Comparison of ENCODE assay signal across 24 cellular contexts in genomic region chr7:85693326-85693725, GRCh38.
"Had no signal": no experiment of that assay in that cellular context is flagged by ENCODE, and none has a peak within 500 bp of the region (broad histone marks: within the 10 kb centered on the region; RNA-seq: fewer than 3 reads in every experiment).

No MANE protein-coding gene starts in this region.

- H3K36me3 Mint-ChIP-seq: activated naive CD4-positive, alpha-beta T cell treated with anti-CD3 and anti-CD28 coated beads, Interleukin-2, amount 50 U/mL, for 24 hours had no signal

- H3K27ac ChIP-seq: ascending aorta, body of pancreas, PC-9 had no signal

- H3K9me3 ChIP-seq: ascending aorta, body of pancreas had no signal

- H3K4me3 ChIP-seq: ascending aorta, body of pancreas, PC-9 had no signal

- H3K4me1 ChIP-seq: ascending aorta, body of pancreas had no signal

- H3K4me3 Mint-ChIP-seq: activated CD8-positive, alpha-beta T cell treated with anti-CD3 and anti-CD28 coated beads for 36 hours; activated naive CD4-positive, alpha-beta T cell treated with anti-CD3 and anti-CD28 coated beads, Interleukin-2, amount 50 U/mL, for 24 hours; activated naive CD8-positive, alpha-beta T cell treated with anti-CD3 and anti-CD28 coated beads, Interleukin-2, amount 50 U/mL, for 24 hours; activated T-cell treated with anti-CD3 and anti-CD28 coated beads, Interleukin-2, amount 50 U/mL, for 72 hours had no signal

- H3K27me3 Mint-ChIP-seq: activated CD8-positive, alpha-beta T cell treated with anti-CD3 and anti-CD28 coated beads for 36 hours; activated naive CD4-positive, alpha-beta T cell treated with anti-CD3 and anti-CD28 coated beads, Interleukin-2, amount 50 U/mL, for 24 hours; activated naive CD8-positive, alpha-beta T cell treated with anti-CD3 and anti-CD28 coated beads, Interleukin-2, amount 50 U/mL, for 24 hours had no signal

- H3K4me1 Mint-ChIP-seq: activated naive CD4-positive, alpha-beta T cell treated with anti-CD3 and anti-CD28 coated beads, Interleukin-2, amount 50 U/mL, for 24 hours; activated naive CD8-positive, alpha-beta T cell treated with anti-CD3 and anti-CD28 coated beads, Interleukin-2, amount 50 U/mL, for 24 hours had no signal

- DNase-seq: activated CD4-positive, alpha-beta T cell treated with anti-CD3 and anti-CD28 coated beads for 4 hours; activated CD8-positive, alpha-beta memory T cell treated with anti-CD3 and anti-CD28 coated beads, Interleukin-2, amount 50 U/mL, for 4 hours; activated CD8-positive, alpha-beta T cell treated with anti-CD3 and anti-CD28 coated beads for 36 hours; activated naive CD8-positive, alpha-beta T cell treated with anti-CD3 and anti-CD28 coated beads, Interleukin-2, amount 50 U/mL, for 24 hours; activated T-cell treated with anti-CD3 and anti-CD28 coated beads, Interleukin-2, amount 50 U/mL, for 72 hours; amniotic stem cell; body of pancreas; central memory CD4-positive, alpha-beta T cell; Kasumi-1; KBM-7; NCI-H1048; NCI-H146; NCI-H187 treated with DMSO at 0.1 percent for 48 hours; NCI-H2081 treated with DMSO at 0.1 percent for 48 hours; NCI-H446; NCI-H748 treated with DMSO at 0.1 percent for 48 hours; PC-9; SHP77 treated with DMSO at 0.1 percent for 48 hours; T-helper 1 cell had no signal

- H3K4me2 ChIP-seq: PC-9 had no signal

- FAIRE-seq: bronchial epithelial cell had no signal

- H3K9me3 Mint-ChIP-seq: activated CD8-positive, alpha-beta T cell treated with anti-CD3 and anti-CD28 coated beads for 36 hours had no signal

- H3K27ac Mint-ChIP-seq: activated CD8-positive, alpha-beta T cell treated with anti-CD3 and anti-CD28 coated beads for 36 hours; activated naive CD4-positive, alpha-beta T cell treated with anti-CD3 and anti-CD28 coated beads, Interleukin-2, amount 50 U/mL, for 24 hours; activated naive CD8-positive, alpha-beta T cell treated with anti-CD3 and anti-CD28 coated beads, Interleukin-2, amount 50 U/mL, for 24 hours; activated T-cell treated with anti-CD3 and anti-CD28 coated beads, Interleukin-2, amount 50 U/mL, for 72 hours; activated T-helper 2 cell treated with anti-CD3 and anti-CD28 coated beads, Interferon-gamma antibody, Interleukin-2, Interleukin-4, amounts not matched to agents 10 μg/mL and 5 μg/mL and 100 μg/mL, durations not matched to agents 14 hours and 24 hours and 36 hours had no signal

- H3K27me3 ChIP-seq: ascending aorta, body of pancreas had no signal

- H2AFZ ChIP-seq: PC-9 had no signal

- ATAC-seq: activated CD4-positive, CD25-positive, alpha-beta regulatory T cell treated with anti-CD3 and anti-CD28 coated beads, Interleukin-2, amount 50 U/mL, for 24 hours; activated CD8-positive, alpha-beta T cell treated with anti-CD3 and anti-CD28 coated beads for 36 hours; activated naive CD8-positive, alpha-beta T cell treated with anti-CD3 and anti-CD28 coated beads, Interleukin-2, amount 50 U/mL, for 24 hours; activated T-cell treated with anti-CD3 and anti-CD28 coated beads, Interleukin-2, amount 50 U/mL, for 72 hours; body of pancreas had no signal

- H3K36me3 ChIP-seq: ascending aorta had no signal
